ENCODE assay signal across 20 cellular contexts in the genomic region with DNA sequence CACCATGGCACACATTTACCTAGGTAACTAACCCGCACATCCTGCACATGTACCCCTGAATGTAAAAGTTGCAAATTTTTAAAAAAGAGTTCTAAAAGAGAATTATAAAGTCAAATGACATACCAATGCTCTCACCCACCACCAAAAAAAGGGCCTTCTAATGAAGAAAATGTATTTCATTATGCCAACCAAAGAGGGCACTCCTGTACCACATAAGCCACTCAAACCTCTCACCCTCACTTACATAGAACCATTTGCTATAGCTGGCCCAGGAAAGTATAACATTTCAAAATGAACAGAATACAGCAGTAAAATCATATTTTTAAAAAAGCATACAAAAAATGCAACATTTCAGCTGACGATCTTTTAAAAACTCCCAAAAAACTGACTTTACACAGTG.
DNase-seq lines count a peak whose midpoint lies in the region; ATAC-seq and TF ChIP-seq lines count a peak whose summit lies in the region.
"Had no signal": no experiment of that assay in that cellular context is flagged by ENCODE, and none has a peak within 500 bp of the region (broad histone marks: within the 10 kb centered on the region; RNA-seq: fewer than 3 reads in every experiment).

No MANE protein-coding gene starts in this region.

- H3K9me3 Mint-ChIP-seq in Calu3 (ENCODE audit: low read depth, unreplicated experiment) (peaks cover 7% of the 10 kb centered on the region), endodermal cell (peaks cover 13% of the 10 kb centered on the region), neural progenitor cell (peaks cover 9% of the 10 kb centered on the region), HFFc6 (peaks cover 13% of the 10 kb centered on the region; the same call in 1 of the 2 replicates)
- no peaks in the 10 kb centered on the region for H3K9me3 Mint-ChIP-seq in activated CD8-positive, alpha-beta memory T cell treated with anti-CD3 and anti-CD28 coated beads, Interleukin-2, amount 10 ng/mL, durations not matched to agents 7 days and 5 days (ENCODE audit: low read depth)

- H2AFZ ChIP-seq in Loucy (ENCODE audit: low read length) (no peak overlapping the region), neural progenitor cell (replicated peaks) (no peak overlapping the region)

- H3K9ac ChIP-seq in Loucy (ENCODE audit: low read depth, low read length, poor library complexity, severe bottlenecking) (no peak overlapping the region), endodermal cell (ENCODE audit: extremely low read depth, low read length, poor library complexity, severe bottlenecking) (no peak overlapping the region), neural progenitor cell (no peak overlapping the region)

- CTCF ChIA-PET in Calu3 (lab: Charles Lee): interaction anchor here (0.6 to 1.1 kb wide), 9 partner anchors 20 to 281 kb away, joined by 3 to 5 read pairs (median 3); no protein-coding TSS in a partner anchor
- CTCF ChIA-PET in activated CD8-positive, alpha-beta memory T cell treated with anti-CD3 and anti-CD28 coated beads, Interleukin-2, amount 10 ng/mL, durations not matched to agents 7 days and 5 days (lab: Charles Lee): no interaction called here

- no peaks in the 10 kb centered on the region for H3K36me3 Mint-ChIP-seq in Calu3 (ENCODE audit: insufficient read depth, unreplicated experiment)
- no peaks in the 10 kb centered on the region for H3K36me3 Mint-ChIP-seq in endodermal cell (ENCODE audit: low read depth)
- H3K36me3 Mint-ChIP-seq in neural progenitor cell: no peaks in the 10 kb centered on the region
- no peaks in the 10 kb centered on the region for H3K36me3 Mint-ChIP-seq in activated CD8-positive, alpha-beta memory T cell treated with anti-CD3 and anti-CD28 coated beads, Interleukin-2, amount 10 ng/mL, durations not matched to agents 7 days and 5 days
- no peaks in the 10 kb centered on the region for H3K36me3 Mint-ChIP-seq in HFFc6 (ENCODE audit: low read depth)

- DNase-seq in Calu3 (peak; percentile 43), endodermal cell (no peak), neural progenitor cell (ENCODE audit: low spot score) (no peak), NCI-H748 (lab: John Stamatoyannopoulos, UW; ENCODE audit: unreplicated experiment) (no peak), HFFc6 (no peak)
- DNase-seq in activated CD8-positive, alpha-beta memory T cell treated with anti-CD3 and anti-CD28 coated beads, Interleukin-2, amount 10 ng/mL, durations not matched to agents 7 days and 5 days: no peak
- DNase-seq: activated CD4-positive, alpha-beta T cell treated with anti-CD3 and anti-CD28 coated beads for 48 hours; GF-D8; glutamatergic neuron; KG1; NCI-H187; NCI-H345; occipital lobe; RPMI8226; SW 1271 had no signal

- H3K27ac ChIP-seq in endodermal cell (ENCODE audit: low read depth, low read length) (no peak overlapping the region), neural progenitor cell (no peak overlapping the region)

- no peaks in the 10 kb centered on the region for H3K9me2 ChIP-seq in Loucy (replicated peaks; ENCODE audit: low read depth, low read length)

- no peaks in the 10 kb centered on the region for H3K4me1 ChIP-seq in Loucy (ENCODE audit: insufficient read depth, low read length, poor library complexity, severe bottlenecking)
- H3K4me1 ChIP-seq in endodermal cell (ENCODE audit: control insufficient read depth, insufficient read depth, low read length): no peaks in the 10 kb centered on the region
- H3K4me1 ChIP-seq in neural progenitor cell: no peaks in the 10 kb centered on the region

- H3K9me3 ChIP-seq in Loucy (ENCODE audit: insufficient read depth, low read depth, low read length) (no peaks in the 10 kb centered on the region), endodermal cell (ENCODE audit: control insufficient read depth, low read length) (peaks cover 16% of the 10 kb centered on the region), neural progenitor cell (ENCODE audit: low read depth) (no peaks in the 10 kb centered on the region)

- H3F3A ChIP-seq in Loucy (ENCODE audit: low read depth) (no peaks in the 10 kb centered on the region), neural progenitor cell (ENCODE audit: low read depth) (no peaks in the 10 kb centered on the region)

- 29% methylated on average over 1 of the region's 2 CpGs; no CpG with 5 or more reads in 1 of the 2 experiments for WGBS in endodermal cell (ENCODE audit: insufficient coverage in 1 of 2, insufficient read length in 1 of 2), 2 experiments

- H3K4me1 Mint-ChIP-seq in Calu3 (ENCODE audit: low read depth, unreplicated experiment) (peaks cover 9% of the 10 kb centered on the region), endodermal cell (no peaks in the 10 kb centered on the region), neural progenitor cell (no peaks in the 10 kb centered on the region), HFFc6 (ENCODE audit: low read depth) (no peaks in the 10 kb centered on the region)
- no peaks in the 10 kb centered on the region for H3K4me1 Mint-ChIP-seq in activated CD8-positive, alpha-beta memory T cell treated with anti-CD3 and anti-CD28 coated beads, Interleukin-2, amount 10 ng/mL, durations not matched to agents 7 days and 5 days
- H3K4me1 Mint-ChIP-seq: activated T-helper 17 cell treated with anti-CD3 and anti-CD28 coated beads, Interleukin-2, amount 50 U/mL, for 72 hours had no signal

- no peaks in the 10 kb centered on the region for H4K20me1 ChIP-seq in Loucy (ENCODE audit: insufficient read depth, low read length, poor library complexity, severe bottlenecking)
- H4K20me1 ChIP-seq in neural progenitor cell (ENCODE audit: low read depth): no peaks in the 10 kb centered on the region

- H3K36me3 ChIP-seq in Loucy (ENCODE audit: insufficient read depth, low read length) (no peaks in the 10 kb centered on the region), endodermal cell (ENCODE audit: control insufficient read depth, insufficient read depth, low read length) (no peaks in the 10 kb centered on the region), neural progenitor cell (no peaks in the 10 kb centered on the region)

- H3K27ac Mint-ChIP-seq in Calu3 (ENCODE audit: unreplicated experiment): no peak overlapping the region
- H3K27ac Mint-ChIP-seq in endodermal cell: no peak overlapping the region
- no peak overlapping the region for H3K27ac Mint-ChIP-seq in neural progenitor cell
- H3K27ac Mint-ChIP-seq in activated CD8-positive, alpha-beta memory T cell treated with anti-CD3 and anti-CD28 coated beads, Interleukin-2, amount 10 ng/mL, durations not matched to agents 7 days and 5 days: no peak overlapping the region
- H3K27ac Mint-ChIP-seq in HFFc6: no peak overlapping the region
- H3K27ac Mint-ChIP-seq: activated naive CD8-positive, alpha-beta T cell; activated T-helper 17 cell treated with anti-CD3 and anti-CD28 coated beads, Interleukin-2, amount 50 U/mL, for 72 hours had no signal

- intact Hi-C loops in Calu3 (cut with micrococcal nuclease; ENCODE audit: unreplicated experiment): loop anchor here (1.0 to 2.0 kb wide), 4 partner anchors 34 to 280 kb away; no protein-coding TSS in a partner anchor

- no peak overlapping the region for H3K4me2 ChIP-seq in Loucy (ENCODE audit: low read depth, low read length, poor library complexity, severe bottlenecking)
- H3K4me2 ChIP-seq in neural progenitor cell: no peak overlapping the region

- no TSS peak for BruUV-seq in Calu3 (replicated peaks; lab: Mats Ljungman, UMichigan)

- no peaks in the 10 kb centered on the region for H3K27me3 Mint-ChIP-seq in Calu3 (ENCODE audit: unreplicated experiment)
- H3K27me3 Mint-ChIP-seq in endodermal cell (ENCODE audit: insufficient read depth): peaks cover 94% of the 10 kb centered on the region
- H3K27me3 Mint-ChIP-seq in neural progenitor cell (ENCODE audit: insufficient read depth, low read depth): peaks cover 3% of the 10 kb centered on the region
- peaks cover 14% of the 10 kb centered on the region for H3K27me3 Mint-ChIP-seq in activated CD8-positive, alpha-beta memory T cell treated with anti-CD3 and anti-CD28 coated beads, Interleukin-2, amount 10 ng/mL, durations not matched to agents 7 days and 5 days
- no peaks in the 10 kb centered on the region for H3K27me3 Mint-ChIP-seq in HFFc6 (ENCODE audit: insufficient read depth)

- H3K27me3 ChIP-seq in Loucy (ENCODE audit: insufficient read depth, low read length, poor library complexity, severe bottlenecking): no peaks in the 10 kb centered on the region
- H3K27me3 ChIP-seq in endodermal cell (ENCODE audit: control insufficient read depth, insufficient read depth, low read length, poor library complexity, severe bottlenecking): peaks cover 86% of the 10 kb centered on the region
- H3K27me3 ChIP-seq in neural progenitor cell: peaks cover 4% of the 10 kb centered on the region

- no peak for ATAC-seq in activated CD8-positive, alpha-beta memory T cell treated with anti-CD3 and anti-CD28 coated beads, Interleukin-2, amount 10 ng/mL, durations not matched to agents 7 days and 5 days
- no peak for ATAC-seq in esophagus mucosa
- ATAC-seq: activated T-helper 17 cell treated with anti-CD3 and anti-CD28 coated beads, Interleukin-2, amount 50 U/mL, for 72 hours had no signal

- H3K4me3 Mint-ChIP-seq in Calu3 (ENCODE audit: low read depth, unreplicated experiment) (no peak overlapping the region), endodermal cell (no peak overlapping the region), neural progenitor cell (no peak overlapping the region), HFFc6 (no peak overlapping the region)
- H3K4me3 Mint-ChIP-seq in activated CD8-positive, alpha-beta memory T cell treated with anti-CD3 and anti-CD28 coated beads, Interleukin-2, amount 10 ng/mL, durations not matched to agents 7 days and 5 days: no peak overlapping the region
- H3K4me3 Mint-ChIP-seq: activated naive CD8-positive, alpha-beta T cell; activated T-helper 17 cell treated with anti-CD3 and anti-CD28 coated beads, Interleukin-2, amount 50 U/mL, for 72 hours had no signal

- H3K4me3 ChIP-seq in Loucy (ENCODE audit: low read length, poor library complexity, severe bottlenecking) (no peak overlapping the region), endodermal cell (ENCODE audit: low read length) (no peak overlapping the region), neural progenitor cell (no peak overlapping the region)
- H3K4me3 ChIP-seq: lung had no signal

- TF ChIP-seq CTCF in Calu3 (IDR thresholded peaks at IDR 0.05; ENCODE audit: unreplicated experiment): peak; percentile 38
- TF ChIP-seq CTCF in Loucy (conservative IDR thresholded peaks at IDR 0.05; ENCODE audit: low read length): peak; percentile 44
- peak; percentile 68 for TF ChIP-seq CTCF in endodermal cell (conservative IDR thresholded peaks at IDR 0.05)
- TF ChIP-seq CTCF in neural progenitor cell (IDR thresholded peaks at IDR 0.05): peak; percentile 18
- TF ChIP-seq CTCF in HFFc6 (IDR thresholded peaks at IDR 0.05): no peak

- H3K79me2 ChIP-seq in Loucy (ENCODE audit: insufficient read depth, low read length) (no peaks in the 10 kb centered on the region), neural progenitor cell (ENCODE audit: low read depth) (no peaks in the 10 kb centered on the region)
